ENCODE assay signal across 29 cellular contexts in genomic region chr3:72313308-72313707, GRCh38.
"Had no signal": no experiment of that assay in that cellular context is flagged by ENCODE, and none has a peak within 500 bp of the region (broad histone marks: within the 10 kb centered on the region; RNA-seq: fewer than 3 reads in every experiment).

No MANE protein-coding gene starts in this region.

- H3K9me3 Mint-ChIP-seq: stimulated activated effector memory CD8-positive, alpha-beta T cell treated with anti-CD3 and anti-CD28 coated beads, Interleukin-12 subunit alpha, Interleukin-12 subunit beta, amount 100 ng/mL, for 72 hours; stimulated activated memory B cell treated with anti-CD40 and anti-IgM and Interleukin-4, amounts not matched to agents 10 μg/mL and 1 μg/mL and 100 μg/mL, for 72 hours; stimulated activated naive B cell treated with anti-CD40 and anti-IgM and Interleukin-4, amounts not matched to agents 10 μg/mL and 1 μg/mL and 100 μg/mL, for 72 hours; stimulated activated naive CD8-positive, alpha-beta T cell treated with anti-CD3 and anti-CD28 coated beads, Interleukin-15, amount 100 ng/mL, for 72 hours; stimulated activated naive CD8-positive, alpha-beta T cell treated with anti-CD3 and anti-CD28 coated beads, Interleukin-15, Interleukin-2, amounts not matched to agents 100 ng/mL and 50 ng/mL, for 24 hours; type B pancreatic cell had no signal

- H3K9me3 ChIP-seq: stomach, suprapubic skin, testis, thoracic aorta, thyroid gland, tibial artery, tibial nerve, transverse colon, upper lobe of left lung, upper lobe of right lung, uterus, vagina had no signal

- H3K4me1 ChIP-seq: uterus had no signal

- ATAC-seq: stimulated activated effector memory CD8-positive, alpha-beta T cell treated with anti-CD3 and anti-CD28 coated beads, Interleukin-12 subunit alpha, Interleukin-12 subunit beta, amount 100 ng/mL, for 72 hours; stimulated activated memory B cell treated with anti-CD40 and anti-IgM and Interleukin-4, amounts not matched to agents 10 μg/mL and 1 μg/mL and 100 μg/mL, for 72 hours; stimulated activated naive B cell treated with anti-CD40 and anti-IgM and Interleukin-4, amounts not matched to agents 10 μg/mL and 1 μg/mL and 100 μg/mL, for 72 hours; stimulated activated naive CD8-positive, alpha-beta T cell treated with anti-CD3 and anti-CD28 coated beads, Interleukin-15, amount 100 ng/mL, for 72 hours; stimulated activated naive CD8-positive, alpha-beta T cell treated with anti-CD3 and anti-CD28 coated beads, Interleukin-15, Interleukin-2, amounts not matched to agents 100 U/mL and 50 U/mL, for 24 hours; upper lobe of right lung had no signal

- H3K27me3 Mint-ChIP-seq: stimulated activated memory B cell treated with anti-CD40 and anti-IgM and Interleukin-4, amounts not matched to agents 10 μg/mL and 1 μg/mL and 100 μg/mL, for 72 hours; stimulated activated naive B cell treated with anti-CD40 and anti-IgM and Interleukin-4, amounts not matched to agents 10 μg/mL and 1 μg/mL and 100 μg/mL, for 72 hours; stimulated activated naive CD8-positive, alpha-beta T cell treated with anti-CD3 and anti-CD28 coated beads, Interleukin-15, amount 100 ng/mL, for 72 hours; stimulated activated naive CD8-positive, alpha-beta T cell treated with anti-CD3 and anti-CD28 coated beads, Interleukin-15, Interleukin-2, amounts not matched to agents 100 ng/mL and 50 ng/mL, for 24 hours had no signal

- H3K27ac ChIP-seq: stomach, suprapubic skin, testis, thoracic aorta, thyroid gland, tibial artery, tibial nerve, transverse colon, upper lobe of left lung, upper lobe of right lung, uterus, vagina had no signal

- H3K27me3 ChIP-seq: stomach, suprapubic skin, testis, thyroid gland, tibial artery, tibial nerve, transverse colon, upper lobe of left lung, upper lobe of right lung, uterus, vagina had no signal

- DNase-seq: stimulated activated CD4-positive, alpha-beta T cell treated with anti-CD3 and anti-CD28 coated beads, Interleukin-2, amount 100 ng/mL, for 48 hours; stimulated activated CD4-positive, alpha-beta T cell treated with anti-CD3 and anti-CD28 coated beads, Interleukin-4, amount 100 ng/mL, for 1 hour; stimulated activated CD4-positive, alpha-beta T cell treated with anti-CD3 and anti-CD28 coated beads, Interleukin-4, amount 100 ng/mL, for 24 hours; stimulated activated CD4-positive, alpha-beta T cell treated with anti-CD3 and anti-CD28 coated beads, Interleukin-4, amount 100 ng/mL, for 4 hours; stimulated activated CD8-positive, alpha-beta memory T cell treated with anti-CD3 and anti-CD28 coated beads, Interleukin-4, amount 100 ng/mL, for 48 hours; stimulated activated naive B cell treated with anti-CD40 and anti-IgM and Interleukin-4, amounts not matched to agents 10 μg/mL and 1 μg/mL and 100 μg/mL, for 72 hours; stimulated activated naive CD4-positive, alpha-beta T cell; stimulated activated naive CD4-positive, alpha-beta T cell treated with Interleukin-2 at 50 U/mL for 16 hours; stimulated activated naive CD8-positive, alpha-beta T cell treated with anti-CD3 and anti-CD28 coated beads, Interleukin-15, amount 100 ng/mL, for 72 hours; stimulated activated naive CD8-positive, alpha-beta T cell treated with anti-CD3 and anti-CD28 coated beads, Interleukin-15, Interleukin-2, amounts not matched to agents 100 U/mL and 50 U/mL, for 24 hours; stomach; substantia nigra; testis; thyroid gland; tibial artery; transverse colon; trophoblast cell; upper lobe of left lung; upper lobe of right lung; uterus had no signal

- FAIRE-seq: urothelium cell line had no signal

- H3K27ac Mint-ChIP-seq: stimulated activated effector memory CD8-positive, alpha-beta T cell treated with anti-CD3 and anti-CD28 coated beads, Interleukin-12 subunit alpha, Interleukin-12 subunit beta, amount 100 ng/mL, for 72 hours; stimulated activated memory B cell treated with anti-CD40 and anti-IgM and Interleukin-4, amounts not matched to agents 10 μg/mL and 1 μg/mL and 100 μg/mL, for 72 hours; stimulated activated naive B cell treated with anti-CD40 and anti-IgM and Interleukin-4, amounts not matched to agents 10 μg/mL and 1 μg/mL and 100 μg/mL, for 72 hours; stimulated activated naive CD8-positive, alpha-beta T cell treated with anti-CD3 and anti-CD28 coated beads, Interleukin-15, amount 100 ng/mL, for 72 hours; stimulated activated naive CD8-positive, alpha-beta T cell treated with anti-CD3 and anti-CD28 coated beads, Interleukin-15, Interleukin-2, amounts not matched to agents 100 ng/mL and 50 ng/mL, for 24 hours; type B pancreatic cell had no signal

- H3K4me3 ChIP-seq: stomach, suprapubic skin, testis, thoracic aorta, thyroid gland, tibial artery, tibial nerve, transverse colon, upper lobe of left lung, upper lobe of right lung, uterus, vagina had no signal

- H3K36me3 Mint-ChIP-seq: stimulated activated effector memory CD8-positive, alpha-beta T cell treated with anti-CD3 and anti-CD28 coated beads, Interleukin-12 subunit alpha, Interleukin-12 subunit beta, amount 100 ng/mL, for 72 hours; stimulated activated memory B cell treated with anti-CD40 and anti-IgM and Interleukin-4, amounts not matched to agents 10 μg/mL and 1 μg/mL and 100 μg/mL, for 72 hours; type B pancreatic cell had no signal

- H3K36me3 ChIP-seq: stomach, suprapubic skin, thoracic aorta, thyroid gland, tibial artery, tibial nerve, transverse colon, upper lobe of left lung, upper lobe of right lung, uterus, vagina had no signal

- H3K4me3 Mint-ChIP-seq: stimulated activated effector memory CD8-positive, alpha-beta T cell treated with anti-CD3 and anti-CD28 coated beads, Interleukin-12 subunit alpha, Interleukin-12 subunit beta, amount 100 ng/mL, for 72 hours; stimulated activated memory B cell treated with anti-CD40 and anti-IgM and Interleukin-4, amounts not matched to agents 10 μg/mL and 1 μg/mL and 100 μg/mL, for 72 hours; stimulated activated naive B cell treated with anti-CD40 and anti-IgM and Interleukin-4, amounts not matched to agents 10 μg/mL and 1 μg/mL and 100 μg/mL, for 72 hours; stimulated activated naive CD8-positive, alpha-beta T cell treated with anti-CD3 and anti-CD28 coated beads, Interleukin-15, amount 100 ng/mL, for 72 hours; stimulated activated naive CD8-positive, alpha-beta T cell treated with anti-CD3 and anti-CD28 coated beads, Interleukin-15, Interleukin-2, amounts not matched to agents 100 ng/mL and 50 ng/mL, for 24 hours; type B pancreatic cell had no signal
